In genomic region chr16:30941600-30942420, GRCh38 we compare ENCODE assay signal across 8 cellular contexts. TPM values are rescaled to one million over a fixed set of nuclear protein-coding genes. Genes with fewer than 3 reads are reported as not detected.
DNase-seq lines count a peak whose midpoint lies in the region; FAIRE-seq and TF ChIP-seq lines count a peak whose summit lies in the region.

No MANE protein-coding gene starts in this region.

- H3K36me3 ChIP-seq in kidney (ENCODE audit: control insufficient read depth in 1 of 2, insufficient read depth in 2 of 2, low read length in 2 of 2): peaks cover 3 to 4% of the 10 kb centered on the region in 2 donors

- peak overlapping the region in 1 of 2 donors; percentile 29 for H3K9ac ChIP-seq in kidney (ENCODE audit: low read length in 2 of 2)

- peaks cover 6% of the 10 kb centered on the region in 2 donors for H3K4me1 ChIP-seq in kidney (ENCODE audit: control insufficient read depth in 1 of 2, insufficient read depth in 1 of 2, low read depth in 1 of 2, low read length in 2 of 2)

- H3K4me1 Mint-ChIP-seq in HFFc6 (ENCODE audit: low read depth): peaks cover 30% of the 10 kb centered on the region

- intact Hi-C loops in kidney (cut with DNase I): no loop called here

- peak overlapping the region; percentile 58 for H3K27ac Mint-ChIP-seq in HFFc6

- peak overlapping the region; percentile 36 to 51 for H3K27ac ChIP-seq in kidney (ENCODE audit: low read depth in 2 of 2, low read length in 2 of 2)

- no peaks in the 10 kb centered on the region for H3K9me3 Mint-ChIP-seq in HFFc6

- H3K36me3 Mint-ChIP-seq in HFFc6 (ENCODE audit: low read depth): peaks cover 31% of the 10 kb centered on the region

- H3K4me3 ChIP-seq in cardiac fibroblast (replicated peaks in 1 of 2; ENCODE audit: low read depth in 2 of 2, low read length in 2 of 2): no peak overlapping the region
- no peak overlapping the region for H3K4me3 ChIP-seq in kidney (ENCODE audit: low read length in 2 of 2)

- peak; percentile 90 for TF ChIP-seq CTCF in HFFc6 (IDR thresholded peaks at IDR 0.05)
- peak; percentile 94 for TF ChIP-seq CTCF in cardiac fibroblast (IDR thresholded peaks at IDR 0.05; ENCODE audit: low read depth, low read length)
- peak; percentile 84 for TF ChIP-seq CTCF in kidney (IDR thresholded peaks at IDR 0.05; ENCODE audit: borderline replicate concordance, extremely low read depth, insufficient read depth)

- H3K4me3 Mint-ChIP-seq in HFFc6: no peak overlapping the region

- no peak for FAIRE-seq in kidney (lab: Jason Lieb, UNC)

- H3K27me3 Mint-ChIP-seq in HFFc6 (ENCODE audit: insufficient read depth): no peaks in the 10 kb centered on the region; the same call in 1 of the 2 replicates

- no peaks in the 10 kb centered on the region for H3K9me3 ChIP-seq in kidney (ENCODE audit: control insufficient read depth in 1 of 2, low read length in 2 of 2)

- DNase-seq in NCI-H2107 treated with DMSO at 0.1 percent for 48 hours (lab: John Stamatoyannopoulos, UW; ENCODE audit: unreplicated experiment): peak; percentile 30
- no peak for DNase-seq in NCI-H2107 (lab: John Stamatoyannopoulos, UW)
- DNase-seq in HFFc6: peak; percentile 56
- DNase-seq in NCI-H1092 (lab: John Stamatoyannopoulos, UW): peak; percentile 32
- peak; percentile 68 for DNase-seq in UCSD-AML1 (lab: John Stamatoyannopoulos, UW; ENCODE audit: unreplicated experiment)
- peak; percentile 73 to 74 for DNase-seq in cardiac fibroblast (ENCODE audit: low read depth in 2 of 2)
- peak; percentile 90 for DNase-seq in kidney
- peak; percentile 66 to 68 for DNase-seq in stimulated activated CD4-positive, alpha-beta T cell treated with anti-CD3 and anti-CD28 coated beads, Interleukin-2, amount 100 ng/mL, for 48 hours

RNA-seq across cellular contexts. Expression of gene ORAI3, which starts 7.1 kb away (rescaled TPM):
- 10 to 100 TPM; 15.2 to 26.2 (median 18.4) TPM for total RNA-seq in HFFc6 (2021; fragmentation: NEBNext Ultra II Directional; extraction: Animal tissue kit (Norgen Biotek cat#: 25700))
- 23.1 TPM for total RNA-seq in kidney
- 32.3 TPM for polyA plus RNA-seq in kidney (ENCODE audit: insufficient read depth, low read depth, low replicate concordance)

RNA-seq across cellular contexts. Expression of gene SETD1A, which starts 15.7 kb away (rescaled TPM):
- total RNA-seq in HFFc6 (2021; fragmentation: NEBNext Ultra II Directional; extraction: Animal tissue kit (Norgen Biotek cat#: 25700)): 10 to 100 TPM; 13.4 to 15.8 (median 14.4) TPM
- 18.8 TPM for total RNA-seq in kidney
- 4.8 TPM for polyA plus RNA-seq in kidney (ENCODE audit: insufficient read depth, low read depth, low replicate concordance)

RNA-seq across cellular contexts. Expression of gene FBXL19, which starts 18.4 kb away (rescaled TPM):
- 10 to 100 TPM; 21.9 to 25.8 (median 23.4) TPM for total RNA-seq in HFFc6 (2021; fragmentation: NEBNext Ultra II Directional; extraction: Animal tissue kit (Norgen Biotek cat#: 25700))
- 18.9 TPM for total RNA-seq in kidney
- polyA plus RNA-seq in kidney (ENCODE audit: insufficient read depth, low read depth, low replicate concordance): 7.4 TPM

RNA-seq across cellular contexts. Expression of gene HSD3B7, which starts 43.2 kb away (rescaled TPM):
- total RNA-seq in HFFc6 (2021; fragmentation: NEBNext Ultra II Directional; extraction: Animal tissue kit (Norgen Biotek cat#: 25700)): 10 to 100 TPM; 15.1 to 24.6 (median 18.6) TPM
- total RNA-seq in kidney: 40.5 TPM
- polyA plus RNA-seq in kidney (ENCODE audit: insufficient read depth, low read depth, low replicate concordance): 24.4 TPM

RNA-seq across cellular contexts. Expression of gene CTF1, which starts 45.4 kb away (rescaled TPM):
- 10 to 100 TPM; 12.0 to 16.3 (median 14.0) TPM for total RNA-seq in HFFc6 (2021; fragmentation: NEBNext Ultra II Directional; extraction: Animal tissue kit (Norgen Biotek cat#: 25700))
- 7.3 TPM for total RNA-seq in kidney
- 13.0 TPM for polyA plus RNA-seq in kidney (ENCODE audit: insufficient read depth, low read depth, low replicate concordance)
